Comparison of ENCODE assay signal across 28 cellular contexts in the genomic region with DNA sequence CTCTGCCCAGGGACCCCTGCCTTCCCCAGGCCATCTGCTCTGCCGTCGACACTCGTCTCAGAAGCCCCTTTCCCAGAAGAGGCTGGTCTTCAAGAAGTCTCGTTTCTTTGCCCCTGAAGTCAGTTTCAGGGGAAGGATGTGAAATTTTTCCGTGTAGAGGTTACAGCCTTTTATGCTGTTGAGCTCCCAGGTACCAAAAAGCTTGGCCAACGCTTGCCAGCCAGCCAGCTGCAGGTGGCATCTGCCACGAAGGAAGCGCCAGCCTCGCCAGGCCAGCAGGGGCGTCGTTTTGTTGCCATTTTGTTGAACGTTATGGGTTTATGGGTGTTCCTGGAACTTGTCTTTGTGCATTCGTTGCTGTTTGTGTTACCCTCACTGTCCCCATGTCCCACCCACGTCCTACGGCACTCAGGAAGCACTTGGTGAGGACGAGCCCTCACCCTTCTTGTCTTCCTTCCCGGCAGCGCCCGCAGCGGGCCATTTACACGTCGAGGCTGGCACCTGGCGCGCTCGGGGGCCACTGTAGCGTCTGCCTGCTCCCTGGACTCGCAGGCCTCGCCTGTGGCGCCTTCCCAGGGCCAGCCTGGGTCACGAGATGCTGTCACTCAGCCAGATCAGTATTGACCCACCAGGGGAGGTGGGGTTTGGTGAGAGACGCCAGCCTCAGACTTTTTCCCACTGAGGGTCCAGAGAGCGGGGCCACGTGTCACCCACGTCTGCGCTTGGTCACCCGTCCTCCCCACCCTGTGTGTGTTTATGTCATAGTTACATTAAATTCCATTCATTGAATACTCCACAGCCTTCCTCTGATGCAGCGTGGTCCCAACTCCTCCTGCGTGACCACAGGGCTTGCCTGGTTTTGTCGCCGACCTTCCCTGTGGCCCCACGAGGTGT. TPM values are rescaled to one million over a fixed set of nuclear protein-coding genes. Genes with fewer than 3 reads are reported as not detected.
DNase-seq lines count a peak whose midpoint lies in the region; TF ChIP-seq lines count a peak whose summit lies in the region.
"Had no signal": no experiment of that assay in that cellular context is flagged by ENCODE, and none has a peak within 500 bp of the region (broad histone marks: within the 10 kb centered on the region; RNA-seq: fewer than 3 reads in every experiment).

No MANE protein-coding gene starts in this region.

- no peak overlapping the region for H3K4me2 ChIP-seq in osteoblast (ENCODE audit: insufficient read depth, low read length)
- H3K4me2 ChIP-seq: A549 had no signal

- H3K27ac Mint-ChIP-seq in activated naive CD4-positive, alpha-beta T cell treated with anti-CD3 and anti-CD28 coated beads for 36 hours: peak overlapping the region; percentile 19
- no peak overlapping the region for H3K27ac Mint-ChIP-seq in Caco-2 (ENCODE audit: unreplicated experiment)
- no peak overlapping the region for H3K27ac Mint-ChIP-seq in endothelial cell (ENCODE audit: unreplicated experiment)
- H3K27ac Mint-ChIP-seq: activated CD4-positive, alpha-beta T cell treated with anti-CD3 and anti-CD28 coated beads for 36 hours had no signal

- H3K36me3 ChIP-seq in Caco-2 (ENCODE audit: control insufficient read depth, insufficient read depth, low read length) (peaks cover 3% of the 10 kb centered on the region), osteoblast (ENCODE audit: insufficient read depth, low read length) (peaks cover 46% of the 10 kb centered on the region)

- H4K20me1 ChIP-seq in osteoblast (ENCODE audit: insufficient read depth, low read length): peaks cover 3% of the 10 kb centered on the region

- H3K4me3 ChIP-seq in Caco-2 (ENCODE audit: low read depth, low read length): no peak overlapping the region
- no peak overlapping the region for H3K4me3 ChIP-seq in osteoblast (ENCODE audit: insufficient read depth, low read length)
- no peak overlapping the region for H3K4me3 ChIP-seq in foreskin fibroblast (ENCODE audit: low read depth in 1 of 2, low read length in 2 of 2)
- H3K4me3 ChIP-seq: A549, gastroesophageal sphincter, Peyer's patch, tibial artery had no signal

- H3K79me2 ChIP-seq in osteoblast (ENCODE audit: insufficient read depth, low read length): no peaks in the 10 kb centered on the region

- no peak for TF ChIP-seq CTCF in Caco-2 (IDR thresholded peaks at IDR 0.05; ENCODE audit: insufficient read depth in 1 of 2, low read depth in 1 of 2, low read length in 1 of 2, severe bottlenecking in 1 of 2, unreplicated experiment in 1 of 2)
- TF ChIP-seq CTCF in endothelial cell (IDR thresholded peaks at IDR 0.05; ENCODE audit: unreplicated experiment): no peak
- TF ChIP-seq CTCF in osteoblast (IDR thresholded peaks at IDR 0.05; ENCODE audit: extremely low read depth, low read depth, low read length): no peak
- no peak for TF ChIP-seq CTCF in foreskin fibroblast (IDR thresholded peaks at IDR 0.05; ENCODE audit: low read depth, low read length)

- H3K9me3 Mint-ChIP-seq in activated naive CD4-positive, alpha-beta T cell treated with anti-CD3 and anti-CD28 coated beads for 36 hours: peaks cover 10% of the 10 kb centered on the region
- H3K9me3 Mint-ChIP-seq in Caco-2 (ENCODE audit: unreplicated experiment) (no peaks in the 10 kb centered on the region), endothelial cell (ENCODE audit: unreplicated experiment) (no peaks in the 10 kb centered on the region)

- no peaks in the 10 kb centered on the region for H3K9me3 ChIP-seq in Caco-2
- H3K9me3 ChIP-seq in osteoblast (ENCODE audit: low read depth, low read length): no peaks in the 10 kb centered on the region
- H3K9me3 ChIP-seq: A549, gastroesophageal sphincter, Peyer's patch, tibial artery had no signal

- H3K36me3 Mint-ChIP-seq in activated naive CD4-positive, alpha-beta T cell treated with anti-CD3 and anti-CD28 coated beads for 36 hours (ENCODE audit: low read depth): peaks cover 35% of the 10 kb centered on the region
- H3K36me3 Mint-ChIP-seq in Caco-2 (ENCODE audit: insufficient read depth, unreplicated experiment): peaks cover 32% of the 10 kb centered on the region
- peaks cover 33% of the 10 kb centered on the region for H3K36me3 Mint-ChIP-seq in endothelial cell (ENCODE audit: low read depth, unreplicated experiment)

- H3K4me3 Mint-ChIP-seq in activated naive CD4-positive, alpha-beta T cell treated with anti-CD3 and anti-CD28 coated beads for 36 hours: no peak overlapping the region
- H3K4me3 Mint-ChIP-seq in Caco-2 (ENCODE audit: unreplicated experiment) (no peak overlapping the region), endothelial cell (ENCODE audit: unreplicated experiment) (peak overlapping the region; percentile 51)
- H3K4me3 Mint-ChIP-seq: activated CD4-positive, alpha-beta T cell treated with anti-CD3 and anti-CD28 coated beads for 36 hours had no signal

- CTCF ChIA-PET in activated naive CD4-positive, alpha-beta T cell treated with anti-CD3 and anti-CD28 coated beads for 36 hours (lab: Charles Lee): interaction anchor here (0.8 kb wide), 2 partner anchors 12 to 139 kb away, joined by 3 read pairs; no protein-coding TSS in a partner anchor
- CTCF ChIA-PET in Caco-2 (lab: Charles Lee): no interaction called here

- TSS peak; percentile 32 for BruUV-seq in Caco-2 (replicated peaks; lab: Mats Ljungman, UMichigan)

- intact Hi-C loops in activated naive CD4-positive, alpha-beta T cell treated with anti-CD3 and anti-CD28 coated beads for 36 hours (cut with micrococcal nuclease): no loop called here
- intact Hi-C loops in Caco-2 (cut with micrococcal nuclease; ENCODE audit: unreplicated experiment): no loop called here

- peaks cover 32% of the 10 kb centered on the region for H3K4me1 Mint-ChIP-seq in activated naive CD4-positive, alpha-beta T cell treated with anti-CD3 and anti-CD28 coated beads for 36 hours (ENCODE audit: low read depth)
- H3K4me1 Mint-ChIP-seq in Caco-2 (ENCODE audit: low read depth, unreplicated experiment) (no peaks in the 10 kb centered on the region), endothelial cell (ENCODE audit: unreplicated experiment) (peaks cover 21% of the 10 kb centered on the region)

- no peaks in the 10 kb centered on the region for H3K4me1 ChIP-seq in Caco-2
- H3K4me1 ChIP-seq in osteoblast (ENCODE audit: insufficient read depth, low read length): peaks cover 7% of the 10 kb centered on the region
- H3K4me1 ChIP-seq: A549, gastroesophageal sphincter, Peyer's patch, tibial artery had no signal

- no peak for DNase-seq in activated naive CD4-positive, alpha-beta T cell treated with anti-CD3 and anti-CD28 coated beads for 36 hours
- DNase-seq in activated naive CD4-positive, alpha-beta T cell treated with anti-CD3 and anti-CD28 coated beads, Interleukin-2, amount 50 U/mL, for 16 hours: no peak
- DNase-seq in Caco-2 (no peak), endothelial cell (ENCODE audit: low spot score) (no peak), osteoblast (ENCODE audit: insufficient read length, low spot score, missing footprints) (peak; percentile 74), foreskin fibroblast (no peak), globus pallidus (ENCODE audit: low spot score) (no peak)
- no peak for DNase-seq in NK-92 treated with Interleukin-12 subunit alpha and Interleukin-12 subunit beta, amount 100 ng/mL, for 24 hours (lab: John Stamatoyannopoulos, UW)
- DNase-seq: activated CD4-positive, alpha-beta T cell treated with anti-CD3 and anti-CD28 coated beads for 36 hours; activated gamma-delta T cell; amygdala; brain microvascular endothelial cell; hippocampal formation; Karpas-422; NCI-H1436 treated with DMSO at 0.1 percent for 48 hours; NCI-H2107; NCI-H345; NCI-H69; Peyer's patch; right cardiac atrium; SIG-M5; stimulated activated CD4-positive, alpha-beta T cell treated with anti-CD3 and anti-CD28 coated beads, Interleukin-2, amount 100 ng/mL, for 48 hours; SW 1271; T1000 had no signal

- H3K27me3 Mint-ChIP-seq in activated naive CD4-positive, alpha-beta T cell treated with anti-CD3 and anti-CD28 coated beads for 36 hours (ENCODE audit: low read depth): no peaks in the 10 kb centered on the region
- H3K27me3 Mint-ChIP-seq in Caco-2 (ENCODE audit: insufficient read depth, unreplicated experiment) (no peaks in the 10 kb centered on the region), endothelial cell (ENCODE audit: unreplicated experiment) (peaks cover 15% of the 10 kb centered on the region)
- H3K27me3 Mint-ChIP-seq: activated CD4-positive, alpha-beta T cell treated with anti-CD3 and anti-CD28 coated beads for 36 hours had no signal

- no peak overlapping the region for H2AFZ ChIP-seq in osteoblast (ENCODE audit: low read length)

- H3K27ac ChIP-seq in osteoblast (ENCODE audit: low read depth, low read length): no peak overlapping the region
- H3K27ac ChIP-seq: A549, brain microvascular endothelial cell, gastroesophageal sphincter, Peyer's patch, tibial artery, VCaP had no signal

- POLR2A ChIA-PET in Caco-2 (lab: Charles Lee): no interaction called here

- H3K27me3 ChIP-seq in Caco-2 (replicated peaks; ENCODE audit: control insufficient read depth, insufficient read depth, low read length): no peaks in the 10 kb centered on the region
- H3K27me3 ChIP-seq in osteoblast (ENCODE audit: insufficient read depth, low read length): no peaks in the 10 kb centered on the region
- H3K27me3 ChIP-seq: brain microvascular endothelial cell, gastroesophageal sphincter, Peyer's patch, tibial artery had no signal

RNA-seq across cellular contexts. Expression of a gene that starts 37.1 kb away (rescaled TPM):
- 100 to 1,000 TPM; 113 to 123 TPM for total RNA-seq in activated naive CD4-positive, alpha-beta T cell treated with anti-CD3 and anti-CD28 coated beads for 36 hours
- total RNA-seq in Caco-2 (2022) (98.0 and 105 TPM in 2 replicates), endothelial cell (ENCODE audit: unreplicated experiment) (76.0 TPM), osteoblast (49.5 and 52.1 TPM in 2 replicates)

RNA-seq across cellular contexts. Expression of a gene that starts 49.6 kb away (rescaled TPM):
- 10 to 100 TPM; 38.2 to 41.9 TPM for total RNA-seq in activated naive CD4-positive, alpha-beta T cell treated with anti-CD3 and anti-CD28 coated beads for 36 hours
- total RNA-seq in Caco-2 (2022) (113 and 126 TPM in 2 replicates), endothelial cell (ENCODE audit: unreplicated experiment) (90.1 TPM), osteoblast (93.4 and 109 TPM in 2 replicates)
